ENCODE assay signal across 23 cellular contexts in the genomic region with DNA sequence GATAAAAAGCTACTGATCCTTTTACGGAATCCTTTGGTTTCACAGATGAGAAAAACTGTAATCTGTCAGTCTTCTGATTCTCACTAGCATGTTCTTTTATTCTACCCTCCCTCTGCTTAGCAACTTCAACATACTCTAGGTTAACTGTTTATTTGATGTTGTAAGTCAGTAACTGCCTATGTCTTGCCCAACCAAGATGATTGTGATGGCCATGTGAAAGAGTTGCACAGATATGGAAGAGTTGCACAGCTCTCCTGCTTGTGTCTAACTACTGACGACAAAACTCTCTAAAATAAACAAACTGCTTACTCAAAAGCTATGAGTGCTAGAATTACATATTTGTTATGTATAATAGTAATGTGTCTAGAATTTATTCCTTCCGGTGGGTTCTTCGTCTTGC.
"Had no signal": no experiment of that assay in that cellular context is flagged by ENCODE, and none has a peak within 500 bp of the region (broad histone marks: within the 10 kb centered on the region; RNA-seq: fewer than 3 reads in every experiment).

No MANE protein-coding gene starts in this region.

- H3K4me1 ChIP-seq: gastroesophageal sphincter, heart left ventricle, lower lobe of right lung, right lobe of liver, transverse colon, upper lobe of right lung, uterus had no signal

- H3K9me3 ChIP-seq: gastroesophageal sphincter, heart left ventricle, lower lobe of right lung, ovary, right lobe of liver, transverse colon, upper lobe of right lung, uterus had no signal

- H3K27ac ChIP-seq: dorsolateral prefrontal cortex, foreskin keratinocyte, gastroesophageal sphincter, heart left ventricle, hepatocyte, lower lobe of right lung, ovary, right lobe of liver, transverse colon, upper lobe of right lung, uterus had no signal

- ATAC-seq: esophagus mucosa; foreskin keratinocyte; gastroesophageal sphincter; heart left ventricle; left colon; left ventricle myocardium superior; lower lobe of right lung; naive thymus-derived CD8-positive, alpha-beta T cell; right lobe of liver; stimulated activated naive B cell treated with anti-CD40 and anti-IgM and Interleukin-4, amounts not matched to agents 10 μg/mL and 1 μg/mL and 100 μg/mL, for 72 hours; upper lobe of right lung had no signal

- H3K4me3 ChIP-seq: dorsolateral prefrontal cortex, gastroesophageal sphincter, heart left ventricle, hepatocyte, lower lobe of right lung, ovary, right lobe of liver, transverse colon, upper lobe of right lung, uterus had no signal

- H3K36me3 ChIP-seq: gastroesophageal sphincter, heart left ventricle, lower lobe of right lung, ovary, right lobe of liver, transverse colon, upper lobe of right lung, uterus had no signal

- H3K27me3 ChIP-seq: foreskin keratinocyte, gastroesophageal sphincter, hepatocyte, ovary, right lobe of liver, transverse colon, upper lobe of right lung, uterus had no signal

- DNase-seq: dorsolateral prefrontal cortex; effector CD4-positive, alpha-beta T cell; foreskin keratinocyte; heart left ventricle; kidney glomerular epithelial cell; left colon; left ventricle myocardium superior; lower lobe of right lung; naive thymus-derived CD8-positive, alpha-beta T cell; occipital lobe; ovary; right lobe of liver; small intestine; stimulated activated CD4-positive, alpha-beta T cell treated with anti-CD3 and anti-CD28 coated beads, Interleukin-15, amount 100 ng/mL, for 24 hours; stimulated activated CD4-positive, alpha-beta T cell treated with anti-CD3 and anti-CD28 coated beads, Interleukin-2, amount 100 ng/mL, for 48 hours; stimulated activated naive B cell treated with anti-CD40 and anti-IgM and Interleukin-4, amounts not matched to agents 10 μg/mL and 1 μg/mL and 100 μg/mL, for 72 hours; transverse colon; upper lobe of right lung; uterus had no signal

- FAIRE-seq: colon, small intestine had no signal
